Comparison of ENCODE assay signal across 28 cellular contexts in genomic region chr3:27315003-27315402, GRCh38. TPM values are rescaled to one million over a fixed set of nuclear protein-coding genes. Genes with fewer than 3 reads are reported as not detected.
"Had no signal": no experiment of that assay in that cellular context is flagged by ENCODE, and none has a peak within 500 bp of the region (broad histone marks: within the 10 kb centered on the region; RNA-seq: fewer than 3 reads in every experiment).

No MANE protein-coding gene starts in this region.

- H3K27me3 Mint-ChIP-seq: progenitor cell of endocrine pancreas; stimulated activated memory B cell treated with anti-CD40 and anti-IgM and Interleukin-4, amounts not matched to agents 10 μg/mL and 1 μg/mL and 100 μg/mL, for 72 hours; stimulated activated naive CD8-positive, alpha-beta T cell treated with anti-CD3 and anti-CD28 coated beads, Interleukin-15, amount 100 ng/mL, for 72 hours had no signal

- H3K4me3 ChIP-seq: heart left ventricle, left lung, lower lobe of right lung, spleen, transverse colon, upper lobe of left lung had no signal

- H3K36me3 ChIP-seq: heart left ventricle, left lung, lower lobe of right lung, spleen, transverse colon, upper lobe of left lung had no signal

- H3K9me3 ChIP-seq: heart left ventricle, left lung, lower lobe of right lung, spleen, transverse colon, upper lobe of left lung had no signal

- H3K27ac ChIP-seq: heart left ventricle, left lung, lower lobe of right lung, parathyroid adenoma, spleen, transverse colon, upper lobe of left lung had no signal

- H3K27me3 ChIP-seq: heart left ventricle, left lung, spleen, transverse colon, upper lobe of left lung had no signal

- DNase-seq: heart left ventricle; hypothalamus; immature natural killer cell; kidney; left colon; left lung; lower lobe of right lung; mammary epithelial cell; mesenchymal stem cell; naive thymus-derived CD4-positive, alpha-beta T cell; nucleus accumbens; retina; right cardiac atrium; small intestine; spleen; stimulated activated CD4-positive, alpha-beta T cell treated with anti-CD3 and anti-CD28 coated beads, Interleukin-4, amount 100 ng/mL, for 4 hours; stimulated activated CD8-positive, alpha-beta memory T cell treated with anti-CD3 and anti-CD28 coated beads, Interleukin-4, amount 100 ng/mL, for 48 hours; stimulated activated naive CD4-positive, alpha-beta T cell treated with Interleukin-2 at 50 U/mL for 16 hours; stimulated activated naive CD8-positive, alpha-beta T cell treated with anti-CD3 and anti-CD28 coated beads, Interleukin-15, amount 100 ng/mL, for 72 hours; substantia nigra; transverse colon; upper lobe of left lung had no signal

- H3K4me1 ChIP-seq: left lung, lower lobe of right lung, parathyroid adenoma, upper lobe of left lung had no signal

- H3K9me3 Mint-ChIP-seq: immature natural killer cell; mesothelial cell of epicardium; naive thymus-derived CD4-positive, alpha-beta T cell; natural killer cell treated with Interleukin-12 subunit alpha and Interleukin-12 subunit beta and Interleukin-15 and Interleukin-18, amount 100 ng/mL, for 72 hours; neural crest cell; stimulated activated memory B cell treated with anti-CD40 and anti-IgM and Interleukin-4, amounts not matched to agents 10 μg/mL and 1 μg/mL and 100 μg/mL, for 72 hours; stimulated activated naive CD8-positive, alpha-beta T cell treated with anti-CD3 and anti-CD28 coated beads, Interleukin-15, amount 100 ng/mL, for 72 hours had no signal

- H3K27ac Mint-ChIP-seq: mesothelial cell of epicardium; naive thymus-derived CD4-positive, alpha-beta T cell; natural killer cell treated with Interleukin-12 subunit alpha and Interleukin-12 subunit beta and Interleukin-15 and Interleukin-18, amount 100 ng/mL, for 72 hours; progenitor cell of endocrine pancreas; stimulated activated memory B cell treated with anti-CD40 and anti-IgM and Interleukin-4, amounts not matched to agents 10 μg/mL and 1 μg/mL and 100 μg/mL, for 72 hours had no signal

- H3K4me3 Mint-ChIP-seq: immature natural killer cell; mesothelial cell of epicardium; naive thymus-derived CD4-positive, alpha-beta T cell; natural killer cell treated with Interleukin-12 subunit alpha and Interleukin-12 subunit beta and Interleukin-15 and Interleukin-18, amount 100 ng/mL, for 72 hours; neural crest cell; stimulated activated memory B cell treated with anti-CD40 and anti-IgM and Interleukin-4, amounts not matched to agents 10 μg/mL and 1 μg/mL and 100 μg/mL, for 72 hours; stimulated activated naive CD8-positive, alpha-beta T cell treated with anti-CD3 and anti-CD28 coated beads, Interleukin-15, amount 100 ng/mL, for 72 hours had no signal

- H3K36me3 Mint-ChIP-seq: immature natural killer cell; mesothelial cell of epicardium; naive thymus-derived CD4-positive, alpha-beta T cell; natural killer cell treated with Interleukin-12 subunit alpha and Interleukin-12 subunit beta and Interleukin-15 and Interleukin-18, amount 100 ng/mL, for 72 hours; stimulated activated memory B cell treated with anti-CD40 and anti-IgM and Interleukin-4, amounts not matched to agents 10 μg/mL and 1 μg/mL and 100 μg/mL, for 72 hours had no signal

- H3K4me1 Mint-ChIP-seq: immature natural killer cell; stimulated activated memory B cell treated with anti-CD40 and anti-IgM and Interleukin-4, amounts not matched to agents 10 μg/mL and 1 μg/mL and 100 μg/mL, for 72 hours; stimulated activated naive CD8-positive, alpha-beta T cell treated with anti-CD3 and anti-CD28 coated beads, Interleukin-15, amount 100 ng/mL, for 72 hours had no signal

RNA-seq across cellular contexts. Expression of gene NEK10, which starts 54.2 kb away (rescaled TPM):
- polyA plus RNA-seq: naive thymus-derived CD4-positive, alpha-beta T cell had no signal
